Comparison of ENCODE assay signal across 8 cellular contexts in genomic region chr6:28896505-28897392, GRCh38. TPM values are rescaled to one million over a fixed set of nuclear protein-coding genes. Genes with fewer than 3 reads are reported as not detected.
A peak's percentile ranks its signal among the peaks of the same experiment; 100 is the strongest.
DNase-seq lines count a peak whose midpoint lies in the region; ATAC-seq, FAIRE-seq and TF ChIP-seq lines count a peak whose summit lies in the region.

No MANE protein-coding gene starts in this region.

- no peak for FAIRE-seq in D721Med (lab: Jason Lieb, UNC)

- H3K9me2 ChIP-seq in SK-N-SH = no peaks in the 10 kb centered on the region

- POLR2A ChIA-PET in SK-N-SH (lab: Yijun Ruan, JAX) = interaction anchor here (0.6 to 2.0 kb wide), 5 partner anchors 12 to 89 kb away, joined by 3 to 18 read pairs (median 9); partner anchors contain the start of gene TRIM27

- no peaks in the 10 kb centered on the region for H4K20me1 ChIP-seq in SK-N-SH (ENCODE audit: insufficient read depth)

- ATAC-seq in GM21367 (IDR thresholded peaks at IDR 0.05; ENCODE audit: unreplicated experiment) (peak; percentile 33), left cardiac atrium (peak; percentile 31 to 47), GM21423 (IDR thresholded peaks at IDR 0.05; ENCODE audit: unreplicated experiment) (no peak)

- DNase-seq in D721Med (ENCODE audit: insufficient read length, low spot score) = no peak
- peak; percentile 70 for DNase-seq in LHCN-M2 (ENCODE audit: low read depth)
- DNase-seq in SK-N-SH = peak; percentile 63
- peak; percentile 80 for DNase-seq in adipocyte (ENCODE audit: low read depth)
- DNase-seq in left cardiac atrium = peak; percentile 55

- no peak for TF ChIP-seq RAD21 in SK-N-SH (IDR thresholded peaks at IDR 0.05; ENCODE audit: low read length)

- H3K4me1 ChIP-seq in SK-N-SH (ENCODE audit: control insufficient read depth in 1 of 2, insufficient read depth in 2 of 2, low read depth in 1 of 2, low read length in 1 of 2) (no peaks in the 10 kb centered on the region; a peak in 1 of 4 replicates), adipocyte (ENCODE audit: control insufficient read depth, insufficient read depth, low read length) (peaks cover 8% of the 10 kb centered on the region), parathyroid adenoma (no peaks in the 10 kb centered on the region)

- H3K79me2 ChIP-seq in SK-N-SH (ENCODE audit: insufficient read depth) = no peaks in the 10 kb centered on the region
- no peaks in the 10 kb centered on the region for H3K79me2 ChIP-seq in parathyroid adenoma

- H3K4me3 ChIP-seq in SK-N-SH (ENCODE audit: low read depth in 2 of 2, low read length in 1 of 2) (peak overlapping the region; percentile 63 to 79), adipocyte (ENCODE audit: low read length) (peak overlapping the region; percentile 90), parathyroid adenoma (ENCODE audit: low read depth, low read length) (peak overlapping the region; percentile 99)

- under 1% methylated on average over 19 of the region's 41 CpGs for WGBS in SK-N-SH (ENCODE audit: low lambda C conversion rate)

- intact Hi-C loops in left cardiac atrium (cut with DNase I) = loop anchor here in 1 of 2 donors (5.0 kb wide), 2 partner anchors 46 to 59 kb away; no protein-coding TSS in a partner anchor

- peaks cover 39% of the 10 kb centered on the region for H3F3A ChIP-seq in SK-N-SH (replicated peaks; ENCODE audit: insufficient read depth)

- peak overlapping the region; percentile 93 to 97 for H3K27ac ChIP-seq in SK-N-SH (ENCODE audit: low read depth in 2 of 2, low read length in 1 of 2)
- peak overlapping the region; percentile 97 for H3K27ac ChIP-seq in parathyroid adenoma

- H3K9me3 ChIP-seq in SK-N-SH (no peaks in the 10 kb centered on the region), adipocyte (ENCODE audit: control insufficient read depth, low read length) (no peaks in the 10 kb centered on the region), parathyroid adenoma (ENCODE audit: control insufficient read depth, low read length) (no peaks in the 10 kb centered on the region)

- peak overlapping the region; percentile 88 for H3K9ac ChIP-seq in SK-N-SH
- peak overlapping the region; percentile 93 for H3K9ac ChIP-seq in adipocyte (ENCODE audit: low read length)
- peak overlapping the region; percentile 28 for H3K9ac ChIP-seq in parathyroid adenoma

- H2AFZ ChIP-seq in SK-N-SH (ENCODE audit: low read depth) = peak overlapping the region; percentile 60
- peak overlapping the region; percentile 98 for H2AFZ ChIP-seq in parathyroid adenoma

- TF ChIP-seq EP300 in SK-N-SH (IDR thresholded peaks at IDR 0.05; ENCODE audit: borderline replicate concordance in 1 of 2, low read depth in 1 of 2, low read length in 1 of 2) = no peak

- TF ChIP-seq CTCF in D721Med (IDR thresholded peaks at IDR 0.05; ENCODE audit: insufficient read depth, missing control alignments) (peak; percentile 8), SK-N-SH (IDR thresholded peaks at IDR 0.05) (peak; percentile 46), parathyroid adenoma (IDR thresholded peaks at IDR 0.05) (no peak)

- CTCF ChIA-PET in SK-N-SH (lab: Yijun Ruan, JAX) = interaction anchor here (1.0 to 1.3 kb wide), 5 partner anchors 10 to 122 kb away, joined by 3 to 5 read pairs (median 3); no protein-coding TSS in a partner anchor

- H3K36me3 ChIP-seq in SK-N-SH (replicated peaks in 1 of 2; ENCODE audit: control insufficient read depth in 1 of 2, insufficient read depth in 2 of 2, low read length in 1 of 2) = peaks cover 10 to 15% of the 10 kb centered on the region in 2 experiments
- peaks cover 21% of the 10 kb centered on the region for H3K36me3 ChIP-seq in adipocyte (ENCODE audit: control insufficient read depth, insufficient read depth, low read length, severe bottlenecking)
- no peaks in the 10 kb centered on the region for H3K36me3 ChIP-seq in parathyroid adenoma (ENCODE audit: control insufficient read depth, insufficient read depth, low read length)

- no peaks in the 10 kb centered on the region for H3K27me3 ChIP-seq in SK-N-SH (ENCODE audit: insufficient read depth)
- H3K27me3 ChIP-seq in adipocyte (replicated peaks; ENCODE audit: control insufficient read depth, insufficient read depth, low read length) = no peaks in the 10 kb centered on the region
- no peaks in the 10 kb centered on the region for H3K27me3 ChIP-seq in parathyroid adenoma (ENCODE audit: control insufficient read depth, insufficient read depth, low read length)

- H3K4me2 ChIP-seq in SK-N-SH (peak overlapping the region; percentile 86), parathyroid adenoma (ENCODE audit: low read length) (peak overlapping the region; percentile 99)

TF ChIP-seq in SK-N-SH, 30 proteins besides CTCF, POLR2A, EP300 and RAD21:
- TF ChIP-seq JUND (IDR thresholded peaks at IDR 0.05) (no peak), RFX5 (IDR thresholded peaks at IDR 0.05; ENCODE audit: low read length) (peak; percentile 11; the same call in 1 of the 2 replicates), RXRA (IDR thresholded peaks at IDR 0.05; ENCODE audit: borderline replicate concordance, low read depth) (no peak), YY1 (IDR thresholded peaks at IDR 0.05; ENCODE audit: low read depth) (peak; percentile 26; the same call in 1 of the 2 replicates), IRF3 (IDR thresholded peaks at IDR 0.05; ENCODE audit: low read depth, low read length) (no peak), RCOR1 (IDR thresholded peaks at IDR 0.05; ENCODE audit: low read length) (no peak), MAX (IDR thresholded peaks at IDR 0.05; ENCODE audit: low read depth) (peak; percentile 28; the same call in 1 of the 2 replicates), NRF1 (IDR thresholded peaks at IDR 0.05; ENCODE audit: low read depth, low read length) (no peak), ELF1 (IDR thresholded peaks at IDR 0.05) (no peak)
- TF ChIP-seq, protein P1, sequence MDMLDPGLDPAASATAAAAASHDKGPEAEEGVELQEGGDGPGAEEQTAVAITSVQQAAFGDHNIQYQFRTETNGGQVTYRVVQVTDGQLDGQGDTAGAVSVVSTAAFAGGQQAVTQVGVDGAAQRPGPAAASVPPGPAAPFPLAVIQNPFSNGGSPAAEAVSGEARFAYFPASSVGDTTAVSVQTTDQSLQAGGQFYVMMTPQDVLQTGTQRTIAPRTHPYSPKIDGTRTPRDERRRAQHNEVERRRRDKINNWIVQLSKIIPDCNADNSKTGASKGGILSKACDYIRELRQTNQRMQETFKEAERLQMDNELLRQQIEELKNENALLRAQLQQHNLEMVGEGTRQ (IDR thresholded peaks at IDR 0.05; ENCODE audit: borderline replicate concordance, low read depth, low read length) = no peak

RNA-seq across cellular contexts. Expression of gene TRIM27, which starts 27.0 kb away (rescaled TPM):
- 64.4 and 71.2 TPM in 2 replicates for total RNA-seq in LHCN-M2 (2014; rRNA removed)
- polyA plus RNA-seq in LHCN-M2 (2012) = 31.3 TPM
- 43.8 and 67.4 TPM in 2 replicates for polyA plus RNA-seq in SK-N-SH (2012; rRNA removed)
- polyA plus RNA-seq in SK-N-SH (2012; cell fraction: cytosol; rRNA removed) = 38.7 and 46.0 TPM in 2 replicates
- 100 and 125 TPM in 2 replicates for polyA plus RNA-seq in SK-N-SH (2012; cell fraction: nucleus; rRNA removed)
- 10 to 100 TPM; 20.7 to 25.3 TPM for total RNA-seq in left cardiac atrium

Comparison
In these comparisons a context has a peak if more than half of its experiments do, and no peak if none do; other contexts are left out.
1. H3K9ac ChIP-seq: peak in every context shown above with its lines; median percentile 93 in adipocyte; 88 in SK-N-SH; 28 in parathyroid adenoma.